Comparison of ENCODE assay signal across 1 cellular context in genomic region chrX:41449138-41449537, GRCh38.
TF ChIP-seq lines count a peak whose summit lies in the region.

No MANE protein-coding gene starts in this region.

TF ChIP-seq in HepG2, 621 proteins besides CTCF, POLR2A, EP300 and RAD21 (continued from another document):
- TF ChIP-seq ZBTB1 (CRISPR knock-in tag; IDR thresholded peaks at IDR 0.05; ENCODE audit: borderline replicate concordance) (no peak), ZNF564 (CRISPR knock-in tag; IDR thresholded peaks at IDR 0.05) (no peak), ZNF432 (CRISPR knock-in tag; IDR thresholded peaks at IDR 0.05; ENCODE audit: borderline replicate concordance) (no peak), RFX3 (CRISPR knock-in tag; IDR thresholded peaks at IDR 0.05) (no peak), STAG1 (CRISPR knock-in tag; IDR thresholded peaks at IDR 0.05) (no peak), RXRA (CRISPR knock-in tag; IDR thresholded peaks at IDR 0.05) (no peak), BRCA1 (CRISPR knock-in tag; IDR thresholded peaks at IDR 0.05) (no peak), HES4 (CRISPR knock-in tag; IDR thresholded peaks at IDR 0.05; ENCODE audit: borderline replicate concordance) (no peak), ZBTB4 (CRISPR knock-in tag; IDR thresholded peaks at IDR 0.05; ENCODE audit: borderline replicate concordance) (no peak), BRD4 (CRISPR knock-in tag; IDR thresholded peaks at IDR 0.05) (no peak), ZNF256 (CRISPR knock-in tag; conservative IDR thresholded peaks at IDR 0.05) (no peak)
